In the genomic region with DNA sequence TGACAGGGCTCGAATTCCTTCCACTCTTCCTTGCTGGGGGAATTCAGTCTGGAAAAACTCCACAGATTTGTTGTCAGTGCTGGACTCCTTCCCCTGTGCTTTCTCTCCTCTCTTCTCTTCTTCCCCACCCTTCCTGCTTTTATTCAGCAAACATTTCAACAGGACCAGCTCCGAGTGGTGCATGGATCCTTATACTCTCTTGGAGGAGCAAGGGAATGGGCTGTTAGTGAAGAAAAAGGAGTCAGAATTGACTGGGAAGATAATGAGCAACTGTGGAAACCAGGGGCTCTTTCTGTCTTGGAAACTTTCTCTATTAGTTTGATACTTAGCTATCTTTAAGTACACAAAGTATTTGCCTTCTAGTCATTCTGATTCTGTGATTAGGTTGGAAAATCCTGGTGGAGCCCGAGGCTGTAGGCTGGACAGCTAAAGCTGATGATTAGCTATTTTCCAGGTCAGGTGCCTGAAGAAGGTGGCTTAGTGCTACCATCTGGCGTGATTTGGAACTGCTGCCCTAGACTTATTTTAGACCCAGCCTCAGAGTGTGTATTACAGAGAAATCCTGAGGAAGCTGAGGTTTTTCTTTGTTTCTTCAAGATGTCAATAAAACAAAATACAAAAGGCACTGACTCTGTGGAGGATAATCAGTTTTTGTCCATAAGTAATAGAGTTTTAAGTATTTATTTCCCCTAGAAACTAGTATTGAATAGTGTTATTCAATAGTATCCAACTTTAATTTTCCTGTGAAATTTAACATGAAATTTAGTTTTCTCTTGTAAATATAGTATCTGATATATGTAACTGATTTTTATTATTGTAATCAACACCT, we compare ENCODE assay signal across 8 cellular contexts. TPM values are rescaled to one million over a fixed set of nuclear protein-coding genes. Genes with fewer than 3 reads are reported as not detected.
DNase-seq lines count a peak whose midpoint lies in the region; ATAC-seq and TF ChIP-seq lines count a peak whose summit lies in the region.

No MANE protein-coding gene starts in this region.

- intact Hi-C loops in psoas muscle (cut with DNase I) = loop anchor here (1.0 to 10.0 kb wide), 3 partner anchors 64 to 120 kb away; a partner anchor contains a TSS

- no peak overlapping the region for H3K4me3 ChIP-seq in psoas muscle

- DNase-seq in DMS 273 (lab: John Stamatoyannopoulos, UW; ENCODE audit: unreplicated experiment) = peak; percentile 64
- DNase-seq in NCI-H526 treated with DMSO at 0.1 percent for 48 hours (lab: John Stamatoyannopoulos, UW) = peak; percentile 3
- peak; percentile 30 for DNase-seq in activated naive CD4-positive, alpha-beta T cell treated with Interleukin-2 at 50 U/mL for 16 hours
- peak; percentile 70 for DNase-seq in glomerular visceral epithelial cell (ENCODE audit: extremely low spot score)
- peak in 1 of 2 donors; percentile 50 for DNase-seq in psoas muscle
- no peak for DNase-seq in SHP77 treated with DMSO at 0.1 percent for 48 hours (lab: John Stamatoyannopoulos, UW)

- TF ChIP-seq CTCF in psoas muscle (IDR thresholded peaks at IDR 0.05) = peak; percentile 82

- H3K36me3 ChIP-seq in psoas muscle (ENCODE audit: insufficient read depth in 1 of 2, low read depth in 1 of 2) = peaks cover 7 to 46% of the 10 kb centered on the region in 2 donors

- WGBS in psoas muscle, 3 donors = 31 to 41% (median 32%) methylated on average over 4 of the region's 4 CpGs

- peak; percentile 90 for ATAC-seq in GM18861 (IDR thresholded peaks at IDR 0.05; ENCODE audit: unreplicated experiment)
- ATAC-seq in HG02943 (IDR thresholded peaks at IDR 0.05; ENCODE audit: low read depth, unreplicated experiment) = peak; percentile 81
- ATAC-seq in psoas muscle = peak; percentile 93 to 98 (median 95)

- H3K27ac ChIP-seq in psoas muscle = peak overlapping the region; percentile 51

- H3K9me3 ChIP-seq in psoas muscle = no peaks in the 10 kb centered on the region

- no peaks in the 10 kb centered on the region for H3K27me3 ChIP-seq in psoas muscle (ENCODE audit: insufficient read depth in 3 of 3, low read length in 2 of 3)

- peaks cover 9% of the 10 kb centered on the region for H3K4me1 ChIP-seq in psoas muscle

RNA-seq across cellular contexts. Expression of a gene that starts 38.4 kb away (rescaled TPM):
- total RNA-seq in psoas muscle = 1 to 10 TPM; 2.8 to 4.0 (median 3.8) TPM
- 1 to 10 TPM; 1.2 to 3.3 (median 1.3) TPM for polyA plus RNA-seq in psoas muscle
